ENCODE assay signal across 12 cellular contexts in the genomic region with DNA sequence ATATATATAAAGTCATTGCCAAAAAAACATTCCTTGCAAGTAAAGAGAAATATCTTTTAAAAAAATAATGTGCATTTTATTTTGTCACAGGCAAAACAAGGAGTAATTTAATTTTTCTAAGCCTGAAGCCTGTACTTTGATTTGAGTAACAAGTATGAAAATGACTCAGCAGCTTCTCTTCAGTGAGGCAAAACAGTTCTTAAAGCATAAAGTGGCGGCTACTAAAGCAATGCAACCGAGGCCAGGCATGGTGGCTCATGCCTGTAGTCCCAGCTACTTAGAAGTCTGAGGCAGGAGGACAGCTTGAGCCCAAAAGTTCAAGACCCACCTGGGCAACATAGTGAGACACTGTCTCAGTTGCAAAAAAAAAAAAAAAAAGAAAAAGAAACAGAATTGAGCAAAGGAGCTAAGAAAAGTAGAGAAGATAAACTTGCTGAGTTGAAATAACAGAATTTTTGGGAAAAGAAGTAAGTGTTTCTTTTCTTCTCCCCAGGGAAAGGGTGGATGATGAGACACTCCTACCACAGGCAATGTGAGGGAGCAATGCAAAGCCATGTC. TPM values are rescaled to one million over a fixed set of nuclear protein-coding genes. Genes with fewer than 3 reads are reported as not detected.
DNase-seq lines count a peak whose midpoint lies in the region; ATAC-seq, FAIRE-seq and TF ChIP-seq lines count a peak whose summit lies in the region.
"Had no signal": no experiment of that assay in that cellular context is flagged by ENCODE, and none has a peak within 500 bp of the region (broad histone marks: within the 10 kb centered on the region; RNA-seq: fewer than 3 reads in every experiment).

No MANE protein-coding gene starts in this region.

- H3K4me2 ChIP-seq in A549 (peak overlapping the region; percentile 22; the same call in 2 of the 3 replicates), GM12878 (ENCODE audit: control insufficient read depth, insufficient read depth) (peak overlapping the region; percentile 56)
- H3K4me2 ChIP-seq: GM23338 had no signal

- no peak overlapping the region for H3K9ac ChIP-seq in GM12878 (ENCODE audit: control insufficient read depth, insufficient read depth, low read length)

- SMC1A ChIA-PET in GM12878 (lab: Charles Lee; ENCODE audit: uncharacterized antibody, unreplicated experiment): interaction anchor here (1.1 to 11.0 kb wide), 14 partner anchors 13 to 249 kb away, joined by 3 to 371 read pairs (median 54); a partner anchor contains a TSS

- TF ChIP-seq CTCF in A549 (IDR thresholded peaks at IDR 0.05): no peak
- no peak for TF ChIP-seq CTCF in GM12878 (IDR thresholded peaks at IDR 0.05 in 2 of 3, conservative IDR thresholded peaks at IDR 0.05 in 1 of 3; ENCODE audit: control insufficient read depth in 2 of 3, extremely low read depth in 1 of 3, insufficient read depth in 1 of 3, low read depth in 3 of 3, low read length in 3 of 3)
- TF ChIP-seq CTCF in esophagus squamous epithelium (IDR thresholded peaks at IDR 0.05): no peak

- intact Hi-C loops in GM12878 (cut with micrococcal nuclease; ENCODE audit: unreplicated experiment) (loop anchor here (2.0 to 10.0 kb wide), 2 partner anchors 31 to 249 kb away; a partner anchor contains a TSS), esophagus squamous epithelium (cut with DNase I) (loop anchor here (10.0 kb wide), 1 partner anchor 99 kb away; a partner anchor contains a TSS)

- H4K20me1 ChIP-seq in GM12878 (ENCODE audit: control insufficient read depth, insufficient read depth): no peaks in the 10 kb centered on the region

- no peaks in the 10 kb centered on the region for H3K79me2 ChIP-seq in GM12878 (ENCODE audit: control insufficient read depth, insufficient read depth, low read length)

- H3K4me3 ChIP-seq in A549: no peak overlapping the region
- H3K4me3 ChIP-seq in GM12878: no peak overlapping the region
- H3K4me3 ChIP-seq in esophagus squamous epithelium: no peak overlapping the region
- no peak overlapping the region for H3K4me3 ChIP-seq in HAP-1
- H3K4me3 ChIP-seq: GM23338 had no signal

- H3K27ac ChIP-seq in A549 (peak overlapping the region; percentile 42 to 57; a peak in 4 of 6 replicates), GM12878 (ENCODE audit: control insufficient read depth, insufficient read depth) (peak overlapping the region; percentile 49; the same call in 1 of the 2 replicates), esophagus squamous epithelium (no peak overlapping the region)

- 59% methylated on average over 2 of the region's 2 CpGs for WGBS in A549 (ENCODE audit: missing lambda C conversion rate)
- WGBS in GM12878 (ENCODE audit: insufficient coverage, insufficient replicate concordance, low lambda C conversion rate, missing lambda C conversion rate): 2% methylated on average over 2 of the region's 2 CpGs
- 19 to 30% methylated on average over 2 of the region's 2 CpGs for WGBS in esophagus squamous epithelium, 2 donors

- CTCF ChIA-PET in A549 (lab: Yijun Ruan, JAX) (interaction anchor here (0.8 to 10.5 kb wide), 8 partner anchors 7 to 335 kb away, joined by 3 to 181 read pairs (median 35); a partner anchor contains a TSS), GM12878 (lab: Yijun Ruan, JAX) (interaction anchor here (0.6 to 12.8 kb wide), 17 partner anchors 11 to 437 kb away, joined by 3 to 281 read pairs (median 9); a partner anchor contains a TSS)

- no peak overlapping the region for H2AFZ ChIP-seq in GM12878 (ENCODE audit: control insufficient read depth, low read depth, low read length)
- H2AFZ ChIP-seq: GM23338 had no signal

- DNase-seq in A549 (ENCODE audit: low read depth in 1 of 2, low spot score in 1 of 2) (no peak), GM12878 (ENCODE audit: low read depth, low spot score) (peak; percentile 53), SHP77 treated with DMSO at 0.1 percent for 48 hours (lab: John Stamatoyannopoulos, UW) (no peak), esophagus squamous epithelium (lab: John Stamatoyannopoulos, UW) (no peak), HAP-1 (ENCODE audit: low spot score in 2 of 2) (no peak)
- DNase-seq in effector CD4-positive, alpha-beta T cell: no peak
- DNase-seq: kidney had no signal

- in situ Hi-C loops in GM12878 (cut with MboI): loop anchor here (10.0 kb wide), 1 partner anchor 99 kb away; a partner anchor contains a TSS
- in situ Hi-C loops in HAP-1 (cut with MboI; ENCODE audit: low sequenced_read_pairs): no loop called here

- POLR2A ChIA-PET in A549 (lab: Yijun Ruan, JAX): interaction anchor here (1.2 kb wide), 2 partner anchors 54 to 101 kb away, joined by 5 read pairs; a partner anchor contains a TSS
- POLR2A ChIA-PET in GM12878 (lab: Charles Lee): interaction anchor here (0.7 to 25.0 kb wide), 10 partner anchors 11 to 127 kb away, joined by 3 to 441 read pairs (median 8); a partner anchor contains a TSS

- TF ChIP-seq EP300 in A549 (IDR thresholded peaks at IDR 0.05) (no peak), GM12878 (IDR thresholded peaks at IDR 0.05; ENCODE audit: borderline replicate concordance in 1 of 2, control insufficient read depth in 1 of 2, low read depth in 2 of 2, low read length in 2 of 2) (no peak)

- H3K27me3 ChIP-seq in GM12878 (replicated peaks in 1 of 2; ENCODE audit: control insufficient read depth in 2 of 2, insufficient read depth in 2 of 2, low read length in 1 of 2) (no peaks in the 10 kb centered on the region), esophagus squamous epithelium (peaks cover 0 to 9% (median 0%) of the 10 kb centered on the region in 4 donors), HAP-1 (ENCODE audit: low read depth) (no peaks in the 10 kb centered on the region)

- ATAC-seq in A549 (no peak), GM18505 (IDR thresholded peaks at IDR 0.05; ENCODE audit: unreplicated experiment) (peak; percentile 48), HG02885 (IDR thresholded peaks at IDR 0.05; ENCODE audit: poor library complexity, unreplicated experiment) (peak; percentile 71), GM12878 (peak; percentile 79)
- ATAC-seq: GM23338, Panc1 had no signal

- no TSS peak for BruUV-seq in GM12878 (replicated peaks; lab: Mats Ljungman, UMichigan)

- H3K36me3 ChIP-seq in GM12878 (ENCODE audit: control insufficient read depth in 2 of 2, insufficient read depth in 2 of 2, low read length in 1 of 2) (no peaks in the 10 kb centered on the region), esophagus squamous epithelium (no peaks in the 10 kb centered on the region), HAP-1 (replicated peaks) (no peaks in the 10 kb centered on the region)

- FAIRE-seq in A549 (lab: Jason Lieb, UNC) (no peak), GM12878 (lab: Jason Lieb, UNC) (peak; percentile 56)
- FAIRE-seq: kidney had no signal

- H3K4me1 ChIP-seq in A549 (peaks cover 14% of the 10 kb centered on the region), GM12878 (ENCODE audit: control insufficient read depth, insufficient read depth, low read length) (peaks cover 29% of the 10 kb centered on the region), esophagus squamous epithelium (no peaks in the 10 kb centered on the region), HAP-1 (peaks cover 3% of the 10 kb centered on the region)

- H3K9me3 ChIP-seq in A549 (no peaks in the 10 kb centered on the region), GM12878 (replicated peaks; ENCODE audit: control insufficient read depth, insufficient read depth, low read length) (no peaks in the 10 kb centered on the region), esophagus squamous epithelium (no peaks in the 10 kb centered on the region), HAP-1 (no peaks in the 10 kb centered on the region)

- TF ChIP-seq RAD21 in A549 (conservative IDR thresholded peaks at IDR 0.05 in 1 of 2, IDR thresholded peaks at IDR 0.05 in 1 of 2): no peak
- 0 out of 2 replicates have a peak, but pooled peaks have one; percentile 18 for TF ChIP-seq RAD21 in GM12878 (IDR thresholded peaks at IDR 0.05; ENCODE audit: insufficient read depth, low read depth, low read length)

- no peak for TF ChIP-seq POLR2A in A549 (IDR thresholded peaks at IDR 0.05; ENCODE audit: low read length)
- TF ChIP-seq POLR2A in GM18505 (IDR thresholded peaks at IDR 0.05; ENCODE audit: borderline replicate concordance, extremely low read depth, insufficient read depth, insufficient read length): no peak
- TF ChIP-seq POLR2A in GM12878 (IDR thresholded peaks at IDR 0.05; ENCODE audit: low read depth, low read length): 0 out of 2 replicates have a peak, but pooled peaks have one; percentile 31
- TF ChIP-seq POLR2A in esophagus squamous epithelium (IDR thresholded peaks at IDR 0.05): no peak

- RAD21 ChIA-PET in GM12878 (lab: Charles Lee; ENCODE audit: unreplicated experiment): interaction anchor here (0.8 to 11.0 kb wide), 12 partner anchors 8 to 127 kb away, joined by 4 to 158 read pairs (median 46); a partner anchor contains a TSS

RNA-seq across cellular contexts. Expression of a gene that starts 29.6 kb away (rescaled TPM):
- polyA plus RNA-seq in A549 (2011; rRNA removed) (3.7 and 4.0 TPM in 2 replicates), A549 (2017; fragmentation: RNase III; extraction: RNeasy Plus Mini Kit Qiagen cat#74134 plus additional on column Dnase treatment) (3.2 to 5.1 TPM (median 5.0 TPM) in 3 replicates), GM12878 (2011; rRNA removed) (17.6 and 30.8 TPM in 2 replicates), GM12878 (2014; fragmentation: Illumina TruSeq; extraction: Trizol) (13.3 and 40.3 TPM in 2 replicates), GM12878 (2014; fragmentation: Nextera tagmentation; extraction: Ambion mirVana) (1 to 10 TPM; 1.4 to 6.3 TPM), GM12878 (2014; rRNA removed) (79.1 and 99.6 TPM in 2 replicates), GM12878 (2016; fragmentation: Nextera tagmentation; extraction: Ambion mirVana) (10 to 100 TPM; 81.6 to 89.4 TPM)
- 4.3 and 5.2 TPM in 2 replicates for polyA plus RNA-seq in A549 (2012; cell fraction: cytosol; rRNA removed)
- polyA plus RNA-seq in A549 (2012; cell fraction: nucleus; rRNA removed): 9.4 and 10.4 TPM in 2 replicates
- 4.5 and 4.9 TPM in 2 replicates for polyA minus RNA-seq in A549 (2011; rRNA and poly(A)+ RNA removed)
- 32.8 and 37.1 TPM in 2 replicates for total RNA-seq in GM12878 (2013; cell fraction: nucleolus; rRNA removed)
- total RNA-seq in GM12878 (2014; rRNA removed) (90.7 and 104 TPM in 2 replicates), GM12878 (2014; rRNA removed; fragmentation: Illumina TruSeq; extraction: Trizol) (28.3 and 31.0 TPM in 2 replicates), GM12878 (2021) (82.2 and 91.5 TPM in 2 replicates), esophagus squamous epithelium (1 to 10 TPM in 2 of 4 donors, under 1 TPM in 1, not detected in 1; 0.88 to 6.7 (median 3.0) TPM)
- polyA plus RNA-seq in GM12878 (2011; ENCODE audit: low read depth): 17.7 TPM
- 38.2 and 54.7 TPM in 2 replicates for polyA plus RNA-seq in GM12878 (2011; cell fraction: cytosol; rRNA removed)
- polyA plus RNA-seq in GM12878 (2011; cell fraction: nucleus; rRNA removed): 79.5 and 102 TPM in 2 replicates
- polyA plus RNA-seq in GM12878 (2012): 45.5 and 50.5 TPM in 2 replicates
- polyA minus RNA-seq in GM12878 (2011; rRNA and poly(A)+ RNA removed): 19.7 and 49.8 TPM in 2 replicates
- 18.7 and 22.8 TPM in 2 replicates for polyA minus RNA-seq in GM12878 (2011; cell fraction: cytosol; rRNA and poly(A)+ RNA removed)
- polyA minus RNA-seq in GM12878 (2011; cell fraction: nucleus; rRNA and poly(A)+ RNA removed): 38.7 and 57.0 TPM in 2 replicates

RNA-seq across cellular contexts. Expression of a gene that starts 30.4 kb away (rescaled TPM):
- polyA plus RNA-seq in A549 (2011; rRNA removed) (0.30 and 0.40 TPM in 2 replicates), A549 (2017; fragmentation: RNase III; extraction: RNeasy Plus Mini Kit Qiagen cat#74134 plus additional on column Dnase treatment) (0.27 to 0.53 TPM (median 0.31 TPM) in 3 replicates), GM12878 (2011; rRNA removed) (37.6 and 40.9 TPM in 2 replicates), GM12878 (2014; fragmentation: Illumina TruSeq; extraction: Trizol) (16.2 and 16.6 TPM in 2 replicates), GM12878 (2014; fragmentation: Nextera tagmentation; extraction: Ambion mirVana) (1 to 10 TPM; 6.2 to 6.7 TPM), GM12878 (2014; rRNA removed) (32.8 and 33.3 TPM in 2 replicates), GM12878 (2016; fragmentation: Nextera tagmentation; extraction: Ambion mirVana) (10 to 100 TPM; 27.3 to 31.2 TPM)
- 0.39 and 0.41 TPM in 2 replicates for polyA plus RNA-seq in A549 (2012; cell fraction: cytosol; rRNA removed)
- 0.64 and 1.3 TPM in 2 replicates for polyA plus RNA-seq in A549 (2012; cell fraction: nucleus; rRNA removed)
- 0.33 and 1.0 TPM in 2 replicates for polyA minus RNA-seq in A549 (2011; rRNA and poly(A)+ RNA removed)
- 28.1 and 32.7 TPM in 2 replicates for total RNA-seq in GM12878 (2013; cell fraction: nucleolus; rRNA removed)
- total RNA-seq in GM12878 (2014; rRNA removed) (19.4 and 22.2 TPM in 2 replicates), GM12878 (2014; rRNA removed; fragmentation: Illumina TruSeq; extraction: Trizol) (11.9 TPM in 2 replicates), GM12878 (2021) (25.1 and 29.0 TPM in 2 replicates), esophagus squamous epithelium (1 to 10 TPM in 2 of 4 donors, under 1 TPM in 1, not detected in 1; 0.48 to 4.3 (median 3.2) TPM)
- polyA plus RNA-seq in GM12878 (2011; ENCODE audit: low read depth): 6.5 TPM
- 50.1 and 55.1 TPM in 2 replicates for polyA plus RNA-seq in GM12878 (2011; cell fraction: cytosol; rRNA removed)
- 99.3 and 126 TPM in 2 replicates for polyA plus RNA-seq in GM12878 (2011; cell fraction: nucleus; rRNA removed)
- polyA plus RNA-seq in GM12878 (2012): 13.4 and 15.8 TPM in 2 replicates
- polyA minus RNA-seq in GM12878 (2011; rRNA and poly(A)+ RNA removed): 35.9 and 53.6 TPM in 2 replicates
- 12.8 and 14.6 TPM in 2 replicates for polyA minus RNA-seq in GM12878 (2011; cell fraction: cytosol; rRNA and poly(A)+ RNA removed)
- 21.5 and 28.7 TPM in 2 replicates for polyA minus RNA-seq in GM12878 (2011; cell fraction: nucleus; rRNA and poly(A)+ RNA removed)

RNA-seq across cellular contexts. Expression of a gene that starts 54.4 kb away (rescaled TPM):
- polyA plus RNA-seq in A549 (2011; rRNA removed): 28.7 and 33.7 TPM in 2 replicates
- polyA plus RNA-seq in A549 (2012; cell fraction: cytosol; rRNA removed): 58.3 and 59.8 TPM in 2 replicates
- polyA plus RNA-seq in A549 (2012; cell fraction: nucleus; rRNA removed): 77.1 and 87.8 TPM in 2 replicates
- polyA plus RNA-seq in A549 (2017; fragmentation: RNase III; extraction: RNeasy Plus Mini Kit Qiagen cat#74134 plus additional on column Dnase treatment): 33.6 to 36.5 TPM (median 34.0 TPM) in 3 replicates
- polyA minus RNA-seq in A549 (2011; rRNA and poly(A)+ RNA removed): 36.0 and 41.3 TPM in 2 replicates
- 41.0 and 54.6 TPM in 2 replicates for total RNA-seq in GM12878 (2013; cell fraction: nucleolus; rRNA removed)
- total RNA-seq in GM12878 (2014; rRNA removed): 73.9 and 77.4 TPM in 2 replicates
- 48.7 and 51.8 TPM in 2 replicates for total RNA-seq in GM12878 (2014; rRNA removed; fragmentation: Illumina TruSeq; extraction: Trizol)
- total RNA-seq in GM12878 (2021): 62.2 and 64.5 TPM in 2 replicates
- 24.0 TPM for polyA plus RNA-seq in GM12878 (2011; ENCODE audit: low read depth)
- 34.3 and 46.9 TPM in 2 replicates for polyA plus RNA-seq in GM12878 (2011; rRNA removed)
- polyA plus RNA-seq in GM12878 (2011; cell fraction: cytosol; rRNA removed): 68.5 and 72.9 TPM in 2 replicates
- 110 and 113 TPM in 2 replicates for polyA plus RNA-seq in GM12878 (2011; cell fraction: nucleus; rRNA removed)
- 41.1 and 51.2 TPM in 2 replicates for polyA plus RNA-seq in GM12878 (2012)
- polyA plus RNA-seq in GM12878 (2014; fragmentation: Illumina TruSeq; extraction: Trizol): 39.7 and 45.1 TPM in 2 replicates
- 10 to 100 TPM; 42.3 to 46.4 TPM for polyA plus RNA-seq in GM12878 (2014; fragmentation: Nextera tagmentation; extraction: Ambion mirVana)
- polyA plus RNA-seq in GM12878 (2014; rRNA removed): 68.3 and 70.5 TPM in 2 replicates
- 10 to 100 TPM; 60.6 to 61.4 TPM for polyA plus RNA-seq in GM12878 (2016; fragmentation: Nextera tagmentation; extraction: Ambion mirVana)
- 47.2 and 71.4 TPM in 2 replicates for polyA minus RNA-seq in GM12878 (2011; rRNA and poly(A)+ RNA removed)
- polyA minus RNA-seq in GM12878 (2011; cell fraction: cytosol; rRNA and poly(A)+ RNA removed): 13.1 and 14.5 TPM in 2 replicates
- polyA minus RNA-seq in GM12878 (2011; cell fraction: nucleus; rRNA and poly(A)+ RNA removed): 44.7 and 56.4 TPM in 2 replicates
- total RNA-seq in esophagus squamous epithelium: 10 to 100 TPM; 16.9 to 25.8 (median 22.0) TPM

RNA-seq across cellular contexts. Expression of a gene that starts 54.7 kb away (rescaled TPM):
- 129 and 181 TPM in 2 replicates for polyA plus RNA-seq in A549 (2011; rRNA removed)
- 262 and 310 TPM in 2 replicates for polyA plus RNA-seq in A549 (2012; cell fraction: cytosol; rRNA removed)
- polyA plus RNA-seq in A549 (2012; cell fraction: nucleus; rRNA removed): 733 and 769 TPM in 2 replicates
- polyA plus RNA-seq in A549 (2017; fragmentation: RNase III; extraction: RNeasy Plus Mini Kit Qiagen cat#74134 plus additional on column Dnase treatment): 160 to 164 TPM (median 163 TPM) in 3 replicates
- 182 and 216 TPM in 2 replicates for polyA minus RNA-seq in A549 (2011; rRNA and poly(A)+ RNA removed)
- 142 and 147 TPM in 2 replicates for total RNA-seq in GM12878 (2013; cell fraction: nucleolus; rRNA removed)
- total RNA-seq in GM12878 (2014; rRNA removed): 151 and 152 TPM in 2 replicates
- total RNA-seq in GM12878 (2014; rRNA removed; fragmentation: Illumina TruSeq; extraction: Trizol): 104 and 107 TPM in 2 replicates
- 127 and 128 TPM in 2 replicates for total RNA-seq in GM12878 (2021)
- polyA plus RNA-seq in GM12878 (2011; ENCODE audit: low read depth): 55.2 TPM
- polyA plus RNA-seq in GM12878 (2011; rRNA removed): 71.4 and 106 TPM in 2 replicates
- polyA plus RNA-seq in GM12878 (2011; cell fraction: cytosol; rRNA removed): 160 and 189 TPM in 2 replicates
- 745 and 873 TPM in 2 replicates for polyA plus RNA-seq in GM12878 (2011; cell fraction: nucleus; rRNA removed)
- 109 and 110 TPM in 2 replicates for polyA plus RNA-seq in GM12878 (2012)
- polyA plus RNA-seq in GM12878 (2014; fragmentation: Illumina TruSeq; extraction: Trizol): 137 and 147 TPM in 2 replicates
- polyA plus RNA-seq in GM12878 (2014; fragmentation: Nextera tagmentation; extraction: Ambion mirVana): 10 to 100 TPM; 39.1 to 56.5 TPM
- 212 and 215 TPM in 2 replicates for polyA plus RNA-seq in GM12878 (2014; rRNA removed)
- polyA plus RNA-seq in GM12878 (2016; fragmentation: Nextera tagmentation; extraction: Ambion mirVana): 100 to 1,000 TPM; 187 to 204 TPM
- 80.1 and 134 TPM in 2 replicates for polyA minus RNA-seq in GM12878 (2011; rRNA and poly(A)+ RNA removed)
- polyA minus RNA-seq in GM12878 (2011; cell fraction: cytosol; rRNA and poly(A)+ RNA removed): 40.2 and 55.4 TPM in 2 replicates
- polyA minus RNA-seq in GM12878 (2011; cell fraction: nucleus; rRNA and poly(A)+ RNA removed): 167 and 238 TPM in 2 replicates
- 100 to 1,000 TPM in 2 of 4 donors, 10 to 100 TPM in 2; 79.9 to 142 (median 105) TPM for total RNA-seq in esophagus squamous epithelium

RNA-seq across cellular contexts. Expression of a gene that starts 58.1 kb away (rescaled TPM):
- polyA plus RNA-seq in A549 (2011; rRNA removed): 0.39 and 0.42 TPM in 2 replicates
- polyA plus RNA-seq in A549 (2012; cell fraction: cytosol; rRNA removed): 0.25 and 0.27 TPM in 2 replicates
- 1.8 and 2.2 TPM in 2 replicates for polyA plus RNA-seq in A549 (2012; cell fraction: nucleus; rRNA removed)
- 0.09 to 0.21 TPM (median 0.15 TPM) in 3 replicates for polyA plus RNA-seq in A549 (2017; fragmentation: RNase III; extraction: RNeasy Plus Mini Kit Qiagen cat#74134 plus additional on column Dnase treatment)
- polyA minus RNA-seq in A549 (2011; rRNA and poly(A)+ RNA removed): 0.21 and 0.63 TPM in 2 replicates
- 1.8 and 2.2 TPM in 2 replicates for total RNA-seq in GM12878 (2013; cell fraction: nucleolus; rRNA removed)
- 0.34 and 1.2 TPM in 2 replicates for total RNA-seq in GM12878 (2014; rRNA removed)
- total RNA-seq in GM12878 (2014; rRNA removed; fragmentation: Illumina TruSeq; extraction: Trizol): 0.67 and 0.78 TPM in 2 replicates
- total RNA-seq in GM12878 (2021): 0.85 and 0.98 TPM in 2 replicates
- polyA plus RNA-seq in GM12878 (2011; ENCODE audit: low read depth): 1.1 TPM
- polyA plus RNA-seq in GM12878 (2011; rRNA removed): 0.46 and 0.87 TPM in 2 replicates
- 0.60 and 0.79 TPM in 2 replicates for polyA plus RNA-seq in GM12878 (2011; cell fraction: cytosol; rRNA removed)
- polyA plus RNA-seq in GM12878 (2011; cell fraction: nucleus; rRNA removed): 7.3 and 10.0 TPM in 2 replicates
- polyA plus RNA-seq in GM12878 (2012): 1.2 TPM in 2 replicates
- 0.96 and 1.7 TPM in 2 replicates for polyA plus RNA-seq in GM12878 (2014; fragmentation: Illumina TruSeq; extraction: Trizol)
- polyA plus RNA-seq in GM12878 (2014; fragmentation: Nextera tagmentation; extraction: Ambion mirVana): under 1 TPM; 0.63 to 0.73 TPM
- polyA plus RNA-seq in GM12878 (2014; rRNA removed): 1.5 and 1.6 TPM in 2 replicates
- polyA plus RNA-seq in GM12878 (2016; fragmentation: Nextera tagmentation; extraction: Ambion mirVana): 1 to 10 TPM; 1.1 to 2.1 TPM
- 0.46 and 1.0 TPM in 2 replicates for polyA minus RNA-seq in GM12878 (2011; rRNA and poly(A)+ RNA removed)
- polyA minus RNA-seq in GM12878 (2011; cell fraction: cytosol; rRNA and poly(A)+ RNA removed): not detected in 2 replicates
- polyA minus RNA-seq in GM12878 (2011; cell fraction: nucleus; rRNA and poly(A)+ RNA removed): 1.9 and 2.1 TPM in 2 replicates
- total RNA-seq in esophagus squamous epithelium: 10 to 100 TPM in 1 of 4 donors, 1 to 10 TPM in 3; 3.8 to 13.3 (median 5.7) TPM
- total RNA-seq: kidney, sciatic nerve had no signal

Comparison
In these comparisons a context has a peak if more than half of its experiments do, and no peak if none do; other contexts are left out.
1. ATAC-seq: peak in GM18505 (single experiment), HG02885 (single experiment) and GM12878 (single experiment); none in A549 (0 of 2).
2. H3K27ac ChIP-seq: peak in A549 (2 of 2) and GM12878 (single experiment); none in esophagus squamous epithelium (0 of 4).